8 cellular contexts compared by ENCODE assay signal in the genomic region with DNA sequence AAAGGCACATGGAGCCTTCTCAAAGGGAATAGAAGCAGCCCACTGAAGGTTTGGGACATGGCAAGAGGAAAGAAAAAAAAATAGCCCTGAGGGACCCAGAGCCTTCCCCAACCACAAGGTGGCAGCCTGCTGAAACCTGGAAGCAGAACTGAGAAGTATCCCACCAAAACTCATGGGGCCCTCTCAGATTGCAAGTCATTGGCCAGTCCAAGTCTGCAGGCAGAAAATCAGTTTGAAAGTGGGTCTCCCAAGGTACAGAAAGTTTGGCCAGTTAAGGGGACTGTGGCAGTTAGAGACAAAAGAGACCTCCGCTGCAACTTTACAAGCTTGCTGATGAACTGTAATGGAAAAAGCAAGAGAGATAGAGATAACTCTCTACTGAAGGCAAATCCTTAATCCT.
DNase-seq lines count a peak whose midpoint lies in the region; ATAC-seq and TF ChIP-seq lines count a peak whose summit lies in the region.

No MANE protein-coding gene starts in this region.

- no peaks in the 10 kb centered on the region for H3K27me3 ChIP-seq in aorta (ENCODE audit: control insufficient read depth in 1 of 2, insufficient read depth in 2 of 2, low read length in 1 of 2)

- WGBS in aorta, 2 donors = 90 to 98% methylated on average over 1 of the region's 1 CpG

- no peaks in the 10 kb centered on the region for H3K9me3 ChIP-seq in aorta (ENCODE audit: control insufficient read depth, low read length)

- peak; percentile 76 for ATAC-seq in GM21423 (IDR thresholded peaks at IDR 0.05; ENCODE audit: unreplicated experiment)
- ATAC-seq in aorta (ENCODE audit: low FRiP score) = no peak
- ATAC-seq in HG02970 (IDR thresholded peaks at IDR 0.05; ENCODE audit: low FRiP score, unreplicated experiment) = no peak

- H3K4me3 ChIP-seq in cardiac fibroblast (replicated peaks in 1 of 2; ENCODE audit: low read depth in 2 of 2, low read length in 2 of 2) (no peak overlapping the region), aorta (ENCODE audit: low read length in 2 of 2) (no peak overlapping the region)

- H3K4me1 ChIP-seq in aorta (ENCODE audit: control insufficient read depth in 1 of 2, insufficient read depth in 2 of 2, low read length in 2 of 2) = no peaks in the 10 kb centered on the region

- TF ChIP-seq CTCF in cardiac fibroblast (IDR thresholded peaks at IDR 0.05; ENCODE audit: low read depth, low read length) = peak; percentile 82

- DNase-seq in EL (peak; percentile 64), HUDEP-2 (lab: John Stamatoyannopoulos, UW; ENCODE audit: unreplicated experiment in 76 of 76) (peak in 46 of 76 experiments; percentile 0 to 50 (median 10)), T-helper 22 cell (ENCODE audit: low read depth) (peak; percentile 1), cardiac fibroblast (ENCODE audit: low read depth in 2 of 2) (peak; percentile 71 to 79), lung microvascular endothelial cell (ENCODE audit: low read depth in 2 of 2) (peak; percentile 67 to 79), aorta (peak; percentile 47 to 55)

- H3K36me3 ChIP-seq in aorta (ENCODE audit: control insufficient read depth in 1 of 2, insufficient read depth in 2 of 2, low read length in 1 of 2) = no peaks in the 10 kb centered on the region

- H3K27ac ChIP-seq in aorta (ENCODE audit: low read depth in 1 of 2, low read length in 2 of 2) = no peak overlapping the region

- intact Hi-C loops in aorta (cut with DNase I) = no loop called here

Comparison
In these comparisons a context has a peak if more than half of its experiments do, and no peak if none do; other contexts are left out.
1. DNase-seq: peak in every context shown above with its lines; median percentile 75 in cardiac fibroblast; 73 in lung microvascular endothelial cell; 64 in EL; 51 in aorta; 10 in HUDEP-2; 1 in T-helper 22 cell.